12 cellular contexts compared by ENCODE assay signal in the genomic region with DNA sequence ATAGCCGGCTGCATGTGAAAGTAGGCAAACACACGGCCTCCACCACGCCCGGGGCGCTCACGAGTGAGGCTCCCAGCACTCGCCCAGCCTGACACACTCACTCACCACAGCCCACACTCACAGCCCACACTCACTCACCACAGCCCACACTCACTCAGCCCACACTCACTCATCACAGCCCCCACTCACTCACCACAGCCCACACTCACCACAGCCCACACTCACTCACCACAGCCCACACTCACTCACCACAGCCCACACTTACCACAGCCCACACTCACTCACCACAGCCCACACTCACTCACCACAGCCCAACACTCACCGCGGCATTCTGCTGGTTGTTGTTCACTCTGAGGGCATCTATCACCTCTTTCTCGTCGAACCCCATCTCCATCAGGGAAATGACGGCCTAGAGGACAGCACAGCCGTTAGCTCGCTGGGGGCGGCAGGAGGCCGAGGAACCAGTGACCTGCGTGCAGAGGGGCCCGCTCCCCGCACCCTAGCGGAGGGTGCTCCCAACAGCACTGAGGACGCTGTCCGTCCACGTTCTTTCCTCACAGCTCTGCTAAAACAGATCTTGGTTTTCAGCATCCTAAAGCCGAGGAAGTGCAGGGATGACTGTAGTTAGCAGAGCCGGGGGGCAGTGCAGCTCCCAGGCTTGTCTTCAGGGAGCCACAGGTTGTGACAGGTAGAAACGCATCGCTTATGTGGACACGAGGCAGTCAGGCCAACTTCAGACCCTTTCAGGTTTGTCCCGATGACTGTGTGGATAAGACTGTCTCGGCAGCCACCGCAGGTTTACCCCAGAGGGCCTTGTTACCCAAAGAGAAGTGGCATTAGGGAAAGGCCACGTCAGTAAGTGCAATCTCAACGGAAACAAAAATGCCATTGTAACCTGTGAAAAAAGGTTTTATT. TPM values are rescaled to one million over a fixed set of nuclear protein-coding genes. Genes with fewer than 3 reads are reported as not detected.
DNase-seq lines count a peak whose midpoint lies in the region; FAIRE-seq and TF ChIP-seq lines count a peak whose summit lies in the region.
"Had no signal": no experiment of that assay in that cellular context is flagged by ENCODE, and none has a peak within 500 bp of the region (broad histone marks: within the 10 kb centered on the region; RNA-seq: fewer than 3 reads in every experiment).

No MANE protein-coding gene starts in this region.

- H3K4me1 ChIP-seq in H1 (replicated peaks in 1 of 4; ENCODE audit: control insufficient read depth in 3 of 4, insufficient read depth in 4 of 4, low read length in 3 of 4) (no peaks in the 10 kb centered on the region), mesendoderm (ENCODE audit: control insufficient read depth, low read depth, low read length) (no peaks in the 10 kb centered on the region), ascending aorta (no peaks in the 10 kb centered on the region)

- H2BK15ac ChIP-seq in H1 (ENCODE audit: low read length), result no peak overlapping the region
- H2BK15ac ChIP-seq in mesendoderm (replicated peaks; ENCODE audit: low read depth), result no peak overlapping the region

- H3K36me3 ChIP-seq in H1 (ENCODE audit: control insufficient read depth in 2 of 4, insufficient read depth in 4 of 4, low read length in 3 of 4), result peaks cover 2 to 40% (median 25%) of the 10 kb centered on the region in 4 experiments; a peak in 6 of 8 replicates
- H3K36me3 ChIP-seq in mesendoderm (ENCODE audit: control insufficient read depth, insufficient read depth, low read length), result peaks cover 5% of the 10 kb centered on the region
- H3K36me3 ChIP-seq in ascending aorta, result peaks cover 45 to 85% of the 10 kb centered on the region in 2 donors

- no peak overlapping the region for H3K56ac ChIP-seq in H1 (replicated peaks; ENCODE audit: insufficient read length, low read depth, low read length)
- no peak overlapping the region for H3K56ac ChIP-seq in mesendoderm (ENCODE audit: low read length)

- H3K79me2 ChIP-seq in H1 (ENCODE audit: control insufficient read depth in 1 of 2, insufficient read depth in 2 of 2, low read length in 2 of 2), result no peaks in the 10 kb centered on the region
- no peaks in the 10 kb centered on the region for H3K79me2 ChIP-seq in mesendoderm (ENCODE audit: control insufficient read depth, insufficient read depth, low read length)

- H2AK5ac ChIP-seq in H1 (ENCODE audit: low read depth, low read length) (no peak overlapping the region), mesendoderm (ENCODE audit: low read length) (no peak overlapping the region)

- no peak for TF ChIP-seq EP300 in H1 (IDR thresholded peaks at IDR 0.05; ENCODE audit: borderline replicate concordance in 1 of 2, low read depth in 2 of 2, low read length in 2 of 2)

- H2BK5ac ChIP-seq in H1 (ENCODE audit: low read depth, low read length) (no peak overlapping the region), mesendoderm (ENCODE audit: low read length) (no peak overlapping the region)

- H3K4ac ChIP-seq in H1 (replicated peaks; ENCODE audit: insufficient read length, low read depth, low read length), result no peak overlapping the region
- H3K4ac ChIP-seq in mesendoderm (ENCODE audit: low read depth, low read length), result no peak overlapping the region

- H4K8ac ChIP-seq in H1 (ENCODE audit: extremely low read depth, insufficient read depth, low read length), result no peak overlapping the region
- no peak overlapping the region for H4K8ac ChIP-seq in mesendoderm (ENCODE audit: low read depth, low read length)

- H3K9me3 ChIP-seq in H1 (ENCODE audit: insufficient read depth in 2 of 2, low read depth in 1 of 2, low read length in 1 of 2), result peaks cover 3 to 10% of the 10 kb centered on the region in 2 experiments; a peak in 3 of 4 replicates
- H3K9me3 ChIP-seq in ascending aorta, result no peaks in the 10 kb centered on the region

- H2BK20ac ChIP-seq in H1 (ENCODE audit: low read length), result no peak overlapping the region

- intact Hi-C loops in ascending aorta (cut with DNase I), result no loop called here

- H2BK12ac ChIP-seq in H1 (ENCODE audit: low read depth, low read length), result no peak overlapping the region

- H3K18ac ChIP-seq in H1 (ENCODE audit: extremely low read depth, low read length) (no peak overlapping the region), mesendoderm (ENCODE audit: low read length) (no peak overlapping the region)

- H2BK120ac ChIP-seq in H1 (replicated peaks; ENCODE audit: low read depth, low read length), result no peak overlapping the region
- H2BK120ac ChIP-seq in mesendoderm (ENCODE audit: low read depth, low read length), result no peak overlapping the region

- no peak overlapping the region for H3K4me3 ChIP-seq in H1 (ENCODE audit: extremely low read depth in 1 of 4, insufficient read depth in 2 of 4, low read depth in 3 of 4, low read length in 4 of 4)
- H3K4me3 ChIP-seq in mesendoderm (ENCODE audit: low read length), result no peak overlapping the region
- H3K4me3 ChIP-seq in ascending aorta, result no peak overlapping the region
- H3K4me3 ChIP-seq: SK-N-MC had no signal

- H3K27ac ChIP-seq in H1 (ENCODE audit: low read depth, low read length) (no peak overlapping the region), mesendoderm (ENCODE audit: low read depth, low read length) (no peak overlapping the region), ascending aorta (no peak overlapping the region)
- H3K27ac ChIP-seq: SK-N-MC had no signal

- H3K9ac ChIP-seq in H1 (replicated peaks in 1 of 4; ENCODE audit: extremely low read depth in 1 of 4, low read depth in 3 of 4, low read length in 3 of 4) (no peak overlapping the region), mesendoderm (ENCODE audit: low read length) (no peak overlapping the region)

- CTCF ChIA-PET in H1 (lab: Charles Lee; ENCODE audit: partially characterized antibody), result interaction anchor here (0.7 kb wide), 1 partner anchor 22 kb away, joined by 3 read pairs; no protein-coding TSS in a partner anchor

- no peak for TF ChIP-seq RAD21 in H1 (IDR thresholded peaks at IDR 0.05 in 1 of 2, conservative IDR thresholded peaks at IDR 0.05 in 1 of 2; ENCODE audit: low read depth in 2 of 2, low read length in 2 of 2)

- no peak for FAIRE-seq in H1 (lab: Jason Lieb, UNC)
- FAIRE-seq: D721Med had no signal

- POLR2A ChIA-PET in H1 (lab: Charles Lee; ENCODE audit: partially characterized antibody), result no interaction called here

- H4K5ac ChIP-seq in H1 (ENCODE audit: insufficient read length, low read depth, low read length) (no peak overlapping the region), mesendoderm (ENCODE audit: low read length) (no peak overlapping the region)

- no peak overlapping the region for H2AFZ ChIP-seq in H1 (ENCODE audit: low read length)

- H3K4me2 ChIP-seq in H1 (ENCODE audit: insufficient read depth in 1 of 2, low read depth in 2 of 2, low read length in 2 of 2) (no peak overlapping the region), mesendoderm (ENCODE audit: low read length) (no peak overlapping the region)

- H3K14ac ChIP-seq in H1 (ENCODE audit: insufficient read length), result no peak overlapping the region

- TF ChIP-seq POLR2A in H1 (IDR thresholded peaks at IDR 0.05; ENCODE audit: control extremely low read depth in 1 of 2, low read depth in 2 of 2, low read length in 2 of 2), result no peak

- no peak for TF ChIP-seq CTCF in H1 (IDR thresholded peaks at IDR 0.05; ENCODE audit: control extremely low read depth in 1 of 3, insufficient read depth in 1 of 3, low read depth in 1 of 3, low read length in 3 of 3)
- no peak for TF ChIP-seq CTCF in ascending aorta (IDR thresholded peaks at IDR 0.05)

- DNase-seq in RPMI7951 (ENCODE audit: low read depth) (peak; percentile 11), H1 (ENCODE audit: low read depth in 1 of 2, low spot score in 2 of 2) (no peak), hepatic stellate cell (ENCODE audit: low spot score) (no peak), mesendoderm (no peak), ascending aorta (ENCODE audit: low spot score in 2 of 2) (no peak), nucleus accumbens (lab: John Stamatoyannopoulos, UW) (no peak)
- peak; percentile 88 for DNase-seq in activated CD8-positive, alpha-beta memory T cell treated with anti-CD3 and anti-CD28 coated beads, Interleukin-2, amount 50 U/mL, for 48 hours
- peak; percentile 23 for DNase-seq in stimulated activated CD8-positive, alpha-beta memory T cell treated with anti-CD3 and anti-CD28 coated beads, Interleukin-7, amount 100 ng/mL, for 24 hours (ENCODE audit: low read depth)
- DNase-seq: left ventricle myocardium superior, NCI-H226 had no signal

- no peak overlapping the region for H4K91ac ChIP-seq in H1 (replicated peaks; ENCODE audit: insufficient read length, low read length)

- H3K27me3 ChIP-seq in H1 (replicated peaks in 1 of 4; ENCODE audit: control insufficient read depth in 3 of 4, extremely low read depth in 1 of 4, insufficient read depth in 3 of 4, low read length in 3 of 4) (no peaks in the 10 kb centered on the region), mesendoderm (ENCODE audit: insufficient read depth, low read length, poor library complexity) (no peaks in the 10 kb centered on the region), ascending aorta (no peaks in the 10 kb centered on the region)

- WGBS in H1 (ENCODE audit: extremely low coverage in 1 of 2, insufficient coverage in 1 of 2, insufficient read length in 1 of 2, insufficient replicate concordance in 2 of 2, low coverage in 1 of 2, low lambda C conversion rate in 2 of 2, missing lambda C conversion rate in 1 of 2), 2 experiments, result 93% methylated on average over 33 of the region's 33 CpGs; no CpG with 5 or more reads in 1 of the 2 experiments
- no CpG with 5 or more reads among the region's 33 CpGs for WGBS in mesendoderm (ENCODE audit: extremely low coverage, insufficient coverage, low lambda C conversion rate)

- H3K23me2 ChIP-seq in H1 (ENCODE audit: low read depth, low read length), result peaks cover 4% of the 10 kb centered on the region; the same call in 1 of the 2 replicates

- peaks cover 0 to 5% of the 10 kb centered on the region in 2 experiments for H4K20me1 ChIP-seq in H1 (replicated peaks in 1 of 2; ENCODE audit: control insufficient read depth in 1 of 2, insufficient read depth in 2 of 2, low read length in 2 of 2)

- H3K79me1 ChIP-seq in H1 (ENCODE audit: low read depth, low read length), result 0 out of 2 replicates have a peak, but pooled peaks cover 2% of the 10 kb centered on the region
- no peaks in the 10 kb centered on the region for H3K79me1 ChIP-seq in mesendoderm (ENCODE audit: low read length)

- H3K23ac ChIP-seq in H1 (ENCODE audit: insufficient read length), result no peak overlapping the region
- H3K23ac ChIP-seq in mesendoderm (ENCODE audit: low read length), result no peak overlapping the region

RNA-seq across cellular contexts. Expression of gene UBAC1, which starts 21.6 kb away (rescaled TPM):
- total RNA-seq in RPMI7951 (2014; rRNA removed; shearing (Covaris generic)), result 24.4 and 27.6 TPM in 2 replicates
- 59.3 and 63.1 TPM in 2 replicates for total RNA-seq in H1 (2021; fragmentation: NEBNext Ultra II Directional; extraction: Animal tissue kit (Norgen Biotek cat#: 25700))
- 85.2 and 105 TPM in 2 replicates for polyA plus RNA-seq in H1 (2011; rRNA removed)
- polyA plus RNA-seq in H1 (2011; cell fraction: cytosol; rRNA removed), result 74.8 TPM
- 68.0 TPM for polyA plus RNA-seq in H1 (2011; cell fraction: nucleus; rRNA removed)
- 40.4 to 56.7 TPM (median 50.5 TPM) in 4 replicates for polyA plus RNA-seq in H1 (2012, experiment 1 of 2)
- polyA plus RNA-seq in H1 (2012, experiment 2 of 2), result 65.3 TPM
- polyA plus RNA-seq in H1 (2013, experiment 1 of 2), result 51.1 TPM
- 54.0 TPM for polyA plus RNA-seq in H1 (2013, experiment 2 of 2)
- 21.6 and 41.3 TPM in 2 replicates for polyA minus RNA-seq in H1 (2011; rRNA and poly(A)+ RNA removed)
- 26.6 TPM for polyA minus RNA-seq in H1 (2011; cell fraction: cytosol; rRNA and poly(A)+ RNA removed)
- 19.2 TPM for polyA minus RNA-seq in H1 (2011; cell fraction: nucleus; rRNA and poly(A)+ RNA removed)
- 43.4 TPM for polyA plus RNA-seq in mesendoderm (2013, experiment 1 of 2)
- polyA plus RNA-seq in mesendoderm (2013, experiment 2 of 2), result 42.5 TPM
- 31.0 TPM for total RNA-seq in ascending aorta

RNA-seq across cellular contexts. Expression of gene CAMSAP1, which starts 32.3 kb away (rescaled TPM):
- 6.2 and 10.3 TPM in 2 replicates for total RNA-seq in RPMI7951 (2014; rRNA removed; shearing (Covaris generic))
- total RNA-seq in H1 (2021; fragmentation: NEBNext Ultra II Directional; extraction: Animal tissue kit (Norgen Biotek cat#: 25700)), result 43.1 and 44.0 TPM in 2 replicates
- 13.4 and 14.4 TPM in 2 replicates for polyA plus RNA-seq in H1 (2011; rRNA removed)
- polyA plus RNA-seq in H1 (2011; cell fraction: cytosol; rRNA removed), result 10.7 TPM
- polyA plus RNA-seq in H1 (2011; cell fraction: nucleus; rRNA removed), result 29.4 TPM
- polyA plus RNA-seq in H1 (2012, experiment 1 of 2), result 18.7 to 25.2 TPM (median 22.4 TPM) in 4 replicates
- 5.8 TPM for polyA plus RNA-seq in H1 (2012, experiment 2 of 2)
- polyA plus RNA-seq in H1 (2013, experiment 1 of 2), result 19.1 TPM
- 17.7 TPM for polyA plus RNA-seq in H1 (2013, experiment 2 of 2)
- polyA minus RNA-seq in H1 (2011; rRNA and poly(A)+ RNA removed), result 29.0 and 30.8 TPM in 2 replicates
- 64.3 TPM for polyA minus RNA-seq in H1 (2011; cell fraction: cytosol; rRNA and poly(A)+ RNA removed)
- polyA minus RNA-seq in H1 (2011; cell fraction: nucleus; rRNA and poly(A)+ RNA removed), result 31.5 TPM
- 24.8 TPM for polyA plus RNA-seq in mesendoderm (2013, experiment 1 of 2)
- 24.2 TPM for polyA plus RNA-seq in mesendoderm (2013, experiment 2 of 2)
- total RNA-seq in ascending aorta, result 10.1 TPM

Comparison
In these comparisons a context has a peak if more than half of its experiments do, and no peak if none do; other contexts are left out.
1. DNase-seq: peak in RPMI7951 (single experiment), activated CD8-positive, alpha-beta memory T cell treated with anti-CD3 and anti-CD28 coated beads, Interleukin-2, amount 50 U/mL, for 48 hours (single experiment) and stimulated activated CD8-positive, alpha-beta memory T cell treated with anti-CD3 and anti-CD28 coated beads, Interleukin-7, amount 100 ng/mL, for 24 hours (single experiment); none in H1 (0 of 2), hepatic stellate cell (single experiment), mesendoderm (single experiment), ascending aorta (0 of 2) and nucleus accumbens (0 of 56).